Comparison of ENCODE assay signal across 1 cellular context in genomic region chr16:89545044-89545830, GRCh38.
TF ChIP-seq lines count a peak whose summit lies in the region.

No MANE protein-coding gene starts in this region.

TF ChIP-seq in HepG2, 621 proteins besides CTCF, POLR2A, EP300 and RAD21 (continued from another document and continues in another):
- TF ChIP-seq RERE (CRISPR knock-in tag; IDR thresholded peaks at IDR 0.05; ENCODE audit: low read depth) (no peak), ATRX (CRISPR knock-in tag; IDR thresholded peaks at IDR 0.05; ENCODE audit: borderline replicate concordance) (no peak), NCOA5 (CRISPR knock-in tag; IDR thresholded peaks at IDR 0.05) (no peak), MEIS1 (CRISPR knock-in tag; IDR thresholded peaks at IDR 0.05; ENCODE audit: borderline replicate concordance) (no peak; the same call in 1 of the 2 replicates), TARDBP (CRISPR knock-in tag; IDR thresholded peaks at IDR 0.05) (peak; percentile 68; the same call in 1 of the 2 replicates), TCF7L2 (IDR thresholded peaks at IDR 0.05; ENCODE audit: low read depth, low read length) (no peak), ZNF234 (CRISPR knock-in tag; conservative IDR thresholded peaks at IDR 0.05) (no peak), ZKSCAN1 (IDR thresholded peaks at IDR 0.05; ENCODE audit: low read length) (no peak), ZNF318 (CRISPR knock-in tag; IDR thresholded peaks at IDR 0.05) (no peak), ZKSCAN8 (CRISPR knock-in tag; IDR thresholded peaks at IDR 0.05; ENCODE audit: borderline replicate concordance) (no peak), ASH2L (IDR thresholded peaks at IDR 0.05; ENCODE audit: insufficient read length, low read depth, low read length) (peak; percentile 63), MAF1 (CRISPR knock-in tag; IDR thresholded peaks at IDR 0.05; ENCODE audit: borderline replicate concordance) (no peak), RCOR2 (CRISPR knock-in tag; IDR thresholded peaks at IDR 0.05) (peak; percentile 25; the same call in 1 of the 2 replicates), FOSL2 (CRISPR knock-in tag; IDR thresholded peaks at IDR 0.05) (no peak), EHMT2 (IDR thresholded peaks at IDR 0.05; ENCODE audit: borderline replicate concordance, low read depth, low read length) (no peak), ZNF646 (CRISPR knock-in tag; IDR thresholded peaks at IDR 0.05) (no peak), ZBED4 (CRISPR knock-in tag; IDR thresholded peaks at IDR 0.05; ENCODE audit: borderline replicate concordance) (no peak), HIC2 (CRISPR knock-in tag; IDR thresholded peaks at IDR 0.05; ENCODE audit: low read depth) (no peak), RBM39 (IDR thresholded peaks at IDR 0.05; ENCODE audit: low read depth, low read length, poor library complexity, severe bottlenecking) (peak; percentile 72), ZNF800 (CRISPR knock-in tag; IDR thresholded peaks at IDR 0.05) (no peak), KAT8 (CRISPR knock-in tag; IDR thresholded peaks at IDR 0.05) (peak; percentile 61), ZNF460 (CRISPR knock-in tag; IDR thresholded peaks at IDR 0.05; ENCODE audit: borderline replicate concordance) (no peak), DNMT3B (CRISPR knock-in tag; conservative IDR thresholded peaks at IDR 0.05) (no peak)
